ENCODE assay signal across 26 cellular contexts in genomic region chr21:44890338-44890931, GRCh38. TPM values are rescaled to one million over a fixed set of nuclear protein-coding genes. Genes with fewer than 3 reads are reported as not detected.
A peak's percentile ranks its signal among the peaks of the same experiment; 100 is the strongest.
DNase-seq lines count a peak whose midpoint lies in the region; ATAC-seq and TF ChIP-seq lines count a peak whose summit lies in the region.
"Had no signal": no experiment of that assay in that cellular context is flagged by ENCODE, and none has a peak within 500 bp of the region (broad histone marks: within the 10 kb centered on the region; RNA-seq: fewer than 3 reads in every experiment).

No MANE protein-coding gene starts in this region.

- H3K4me1 ChIP-seq in H9 (ENCODE audit: insufficient read depth, low read length) (no peaks in the 10 kb centered on the region), neutrophil (ENCODE audit: control insufficient read depth in 1 of 2, insufficient read depth in 1 of 2, low read depth in 1 of 2, low read length in 1 of 2) (peaks cover 7 to 9% of the 10 kb centered on the region in 2 experiments)
- H3K4me1 ChIP-seq in effector memory CD4-positive, alpha-beta T cell (ENCODE audit: control insufficient read depth, insufficient read depth, low read length, poor library complexity, severe bottlenecking): peaks cover 6% of the 10 kb centered on the region
- H3K4me1 ChIP-seq: gastrocnemius medialis, HAP-1, parathyroid adenoma had no signal

- no peaks in the 10 kb centered on the region for H3K27me3 ChIP-seq in H9 (ENCODE audit: insufficient read depth, low read length)
- no peaks in the 10 kb centered on the region for H3K27me3 ChIP-seq in effector memory CD4-positive, alpha-beta T cell (replicated peaks; ENCODE audit: control insufficient read depth, insufficient read depth, low read length, poor library complexity, severe bottlenecking)
- H3K27me3 ChIP-seq in neutrophil: no peaks in the 10 kb centered on the region

- H3K27ac Mint-ChIP-seq in activated T-cell treated with anti-CD3 and anti-CD28 coated beads, Interleukin-2, amount 50 U/mL, for 24 hours: peak overlapping the region; percentile 44
- H3K27ac Mint-ChIP-seq in H9: no peak overlapping the region; a peak in 1 of 7 replicates

- DNase-seq in activated T-cell treated with anti-CD3 and anti-CD28 coated beads, Interleukin-2, amount 50 U/mL, for 24 hours: no peak
- DNase-seq in activated T-cell treated with anti-CD3 and anti-CD28 coated beads, Interleukin-2, amount 50 U/mL, for 48 hours: no peak
- DNase-seq in H9: no peak
- DNase-seq in effector memory CD4-positive, alpha-beta T cell: no peak
- DNase-seq in NK-92 treated with Interleukin-12 subunit alpha and Interleukin-12 subunit beta, amount 100 ng/mL, for 24 hours (lab: John Stamatoyannopoulos, UW): no peak
- DNase-seq: activated T-cell treated with anti-CD3 and anti-CD28 coated beads, Interleukin-2, amount 50 U/mL, for 1 hour; DMS79 treated with DMSO at 0.1 percent for 48 hours; gastrocnemius medialis; kidney; mesendoderm; naive thymus-derived CD4-positive, alpha-beta T cell; NCI-H1048; NCI-H2029 treated with DMSO at 0.1 percent for 48 hours; NCI-H510A treated with DMSO at 0.1 percent for 48 hours; SHP77 treated with DMSO at 0.1 percent for 48 hours; stimulated activated CD4-positive, alpha-beta T cell treated with anti-CD3 and anti-CD28 coated beads, Interleukin-1b, Interleukin-23, amount 100 ng/mL, for 48 hours; stimulated activated naive CD4-positive, alpha-beta T cell; T-helper 2 cell had no signal

- no peak overlapping the region for H4K5ac ChIP-seq in H9 (ENCODE audit: insufficient read length, low read depth, low read length)

- TF ChIP-seq CTCF in H9 (conservative IDR thresholded peaks at IDR 0.05): no peak
- no peak for TF ChIP-seq CTCF in neutrophil (IDR thresholded peaks at IDR 0.05)

- H3K4me3 ChIP-seq in effector memory CD4-positive, alpha-beta T cell (ENCODE audit: insufficient read depth, low read depth, low read length, poor library complexity, severe bottlenecking): no peak overlapping the region
- H3K4me3 ChIP-seq in neutrophil (ENCODE audit: low read depth in 1 of 2, low read length in 1 of 2): no peak overlapping the region
- H3K4me3 ChIP-seq: gastrocnemius medialis, HAP-1, thoracic aorta had no signal

- H3K9me3 ChIP-seq in H9 (ENCODE audit: control insufficient read depth, low read depth, low read length) (no peaks in the 10 kb centered on the region), neutrophil (no peaks in the 10 kb centered on the region)
- H3K9me3 ChIP-seq in effector memory CD4-positive, alpha-beta T cell (ENCODE audit: control insufficient read depth, low read length): no peaks in the 10 kb centered on the region
- H3K9me3 ChIP-seq: gastrocnemius medialis, HAP-1, thoracic aorta had no signal

- H3K23ac ChIP-seq in H9 (ENCODE audit: insufficient read length, low read depth, low read length): no peak overlapping the region

- H3K4ac ChIP-seq in H9 (ENCODE audit: low read depth, low read length): no peak overlapping the region

- peaks cover 77% of the 10 kb centered on the region for H3K36me3 ChIP-seq in effector memory CD4-positive, alpha-beta T cell (ENCODE audit: control insufficient read depth, insufficient read depth, low read length)
- H3K36me3 ChIP-seq in neutrophil: peaks cover 99% of the 10 kb centered on the region
- H3K36me3 ChIP-seq: gastrocnemius medialis, HAP-1, thoracic aorta had no signal

- no peak overlapping the region for H2BK5ac ChIP-seq in H9 (ENCODE audit: insufficient read length, low read length)

- H3K4me3 Mint-ChIP-seq in activated T-cell treated with anti-CD3 and anti-CD28 coated beads, Interleukin-2, amount 50 U/mL, for 24 hours: no peak overlapping the region
- no peak overlapping the region; a peak in 1 of 5 replicates for H3K4me3 Mint-ChIP-seq in H9
- H3K4me3 Mint-ChIP-seq: CD8-positive, alpha-beta memory T cell; naive thymus-derived CD4-positive, alpha-beta T cell had no signal

- no peak overlapping the region for H2BK15ac ChIP-seq in H9 (ENCODE audit: low read depth, low read length)

- no peak overlapping the region for H4K91ac ChIP-seq in H9 (ENCODE audit: insufficient read length, low read depth, low read length)

- H3K27me3 Mint-ChIP-seq in activated T-cell treated with anti-CD3 and anti-CD28 coated beads, Interleukin-2, amount 50 U/mL, for 24 hours: no peaks in the 10 kb centered on the region
- peaks cover 10% of the 10 kb centered on the region for H3K27me3 Mint-ChIP-seq in H9 (ENCODE audit: low read depth)
- H3K27me3 Mint-ChIP-seq: CD8-positive, alpha-beta memory T cell; naive thymus-derived CD4-positive, alpha-beta T cell had no signal

- no peak overlapping the region for H2BK12ac ChIP-seq in H9 (ENCODE audit: insufficient read length, low read depth, low read length)

- H3K9me3 Mint-ChIP-seq in activated T-cell treated with anti-CD3 and anti-CD28 coated beads, Interleukin-2, amount 50 U/mL, for 24 hours: no peaks in the 10 kb centered on the region
- no peaks in the 10 kb centered on the region; a peak in 1 of 5 replicates for H3K9me3 Mint-ChIP-seq in H9
- H3K9me3 Mint-ChIP-seq: activated naive CD4-positive, alpha-beta T cell treated with anti-CD3 and anti-CD28 coated beads, Interleukin-2, amount 50 U/mL, for 72 hours; CD8-positive, alpha-beta memory T cell; naive thymus-derived CD4-positive, alpha-beta T cell had no signal

- H3K4me2 ChIP-seq in H9 (ENCODE audit: insufficient read depth, insufficient read length, low read length): no peak overlapping the region

- no peaks in the 10 kb centered on the region for H3K79me1 ChIP-seq in H9 (ENCODE audit: insufficient read depth, low read depth, low read length, poor library complexity, severe bottlenecking)

- no peaks in the 10 kb centered on the region for H3K23me2 ChIP-seq in H9 (ENCODE audit: insufficient read length, low read depth, low read length, poor library complexity, severe bottlenecking)

- no peak overlapping the region for H2BK20ac ChIP-seq in H9 (ENCODE audit: low read depth, low read length, poor library complexity, severe bottlenecking)

- no peak overlapping the region for H3T11ph ChIP-seq in H9 (ENCODE audit: low read length)

- no peak overlapping the region for H3K18ac ChIP-seq in H9 (ENCODE audit: insufficient read length, low read depth, low read length)

- no peak for ATAC-seq in GM18873 (IDR thresholded peaks at IDR 0.05; ENCODE audit: low FRiP score, unreplicated experiment)
- ATAC-seq: activated naive CD4-positive, alpha-beta T cell treated with anti-CD3 and anti-CD28 coated beads, Interleukin-2, amount 50 U/mL, for 72 hours; gastrocnemius medialis; naive thymus-derived CD4-positive, alpha-beta T cell had no signal

- peak overlapping the region; percentile 53; the same call in 1 of the 2 replicates for H3K14ac ChIP-seq in H9 (ENCODE audit: insufficient read depth, low read length)

- peaks cover 9% of the 10 kb centered on the region for H3K4me1 Mint-ChIP-seq in activated T-cell treated with anti-CD3 and anti-CD28 coated beads, Interleukin-2, amount 50 U/mL, for 24 hours (ENCODE audit: low read depth)
- H3K4me1 Mint-ChIP-seq in H9: 0 out of 4 replicates have a peak, but pooled peaks cover 0 to 3% of the 10 kb centered on the region in 2 experiments

- H3K56ac ChIP-seq in H9 (ENCODE audit: insufficient read length, low read depth, low read length): no peak overlapping the region

- no peak overlapping the region for H2AK5ac ChIP-seq in H9 (ENCODE audit: insufficient read length, low read length)

- no peak overlapping the region for H2AFZ ChIP-seq in H9 (ENCODE audit: low read length)
- H2AFZ ChIP-seq: parathyroid adenoma had no signal

- no CpG with 5 or more reads among the region's 24 CpGs for WGBS in H9 (ENCODE audit: extremely low coverage, insufficient read length, low lambda C conversion rate)

- H4K20me1 ChIP-seq in H9 (ENCODE audit: control insufficient read depth, insufficient read depth, insufficient read length): no peaks in the 10 kb centered on the region

- no peak overlapping the region for H4K8ac ChIP-seq in H9 (replicated peaks; ENCODE audit: insufficient read length, low read depth, low read length)

- no peak overlapping the region for H3K9ac ChIP-seq in H9 (ENCODE audit: extremely low read depth, insufficient read length, low read length)
- H3K9ac ChIP-seq: parathyroid adenoma had no signal

- H3K36me3 Mint-ChIP-seq in activated T-cell treated with anti-CD3 and anti-CD28 coated beads, Interleukin-2, amount 50 U/mL, for 24 hours (ENCODE audit: low read depth): peaks cover 80% of the 10 kb centered on the region
- no peaks in the 10 kb centered on the region for H3K36me3 Mint-ChIP-seq in H9 (ENCODE audit: insufficient read depth in 1 of 3, low read depth in 3 of 3)

- H3K27ac ChIP-seq in H9 (ENCODE audit: insufficient read length, low read depth, low read length): no peak overlapping the region
- H3K27ac ChIP-seq in effector memory CD4-positive, alpha-beta T cell (ENCODE audit: insufficient read depth, low read length, poor library complexity, severe bottlenecking): peak overlapping the region; percentile 4
- peak overlapping the region; percentile 93 for H3K27ac ChIP-seq in neutrophil
- H3K27ac ChIP-seq: gastrocnemius medialis, parathyroid adenoma, thoracic aorta, VCaP had no signal

- H3K79me2 ChIP-seq in H9 (ENCODE audit: insufficient read depth, low read length): no peaks in the 10 kb centered on the region
- H3K79me2 ChIP-seq: parathyroid adenoma had no signal

- no peak overlapping the region for H2BK120ac ChIP-seq in H9 (ENCODE audit: low read depth, low read length, poor library complexity, severe bottlenecking)

RNA-seq across cellular contexts. Expression of gene PTTG1IP, which starts 16.9 kb away (rescaled TPM):
- total RNA-seq in H9 (2021): 107 and 112 TPM in 2 replicates

RNA-seq across cellular contexts. Expression of gene ITGB2, which starts 30.3 kb away (rescaled TPM):
- total RNA-seq in H9 (2021): 0.61 and 1.1 TPM in 2 replicates

RNA-seq across cellular contexts. Expression of gene SLX9, which starts 49.4 kb away (rescaled TPM):
- total RNA-seq in H9 (2021): 74.3 and 76.4 TPM in 2 replicates
